Comparison of ENCODE assay signal across 8 cellular contexts in the genomic region with DNA sequence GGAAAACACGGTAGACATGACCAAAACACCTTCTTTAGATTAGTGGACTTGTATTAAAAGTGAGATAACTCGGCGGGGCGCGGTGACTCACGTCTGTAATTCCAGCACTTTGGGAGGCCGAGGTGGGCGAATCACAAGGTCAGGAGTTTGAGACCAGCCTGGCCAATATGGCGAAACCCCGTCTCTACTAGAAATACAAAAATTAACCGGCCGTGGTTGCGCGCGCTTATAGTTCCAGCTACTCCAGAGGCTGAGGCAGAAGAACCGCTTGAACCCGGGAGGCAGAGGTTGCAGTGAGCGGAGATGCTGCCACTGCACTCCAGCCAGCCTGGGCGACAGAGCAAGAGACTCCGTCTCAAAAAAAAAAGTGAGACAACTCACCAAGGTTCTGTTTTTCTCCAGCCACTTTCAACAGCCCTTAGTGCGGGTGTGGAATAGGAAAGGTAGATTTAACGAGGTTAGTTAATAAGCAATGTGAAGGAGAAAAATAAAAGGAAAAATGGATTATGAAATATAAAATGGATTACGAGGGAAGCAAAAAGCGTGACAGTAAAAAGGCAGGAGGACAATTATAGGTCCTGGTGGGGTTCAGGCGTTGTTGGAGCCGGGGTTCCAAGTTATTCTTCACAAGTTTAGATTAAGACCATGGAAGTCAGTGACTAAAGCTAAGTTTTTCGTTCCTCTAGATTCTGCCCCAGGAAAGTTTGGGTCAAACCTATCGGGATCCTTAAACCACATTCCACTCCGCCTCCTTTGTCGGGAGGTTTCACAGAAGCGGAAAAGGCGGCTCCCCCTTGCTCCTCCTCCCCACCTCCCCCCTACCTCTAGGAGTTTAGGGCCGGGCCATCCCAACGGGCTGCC. TPM values are rescaled to one million over a fixed set of nuclear protein-coding genes. Genes with fewer than 3 reads are reported as not detected.
DNase-seq lines count a peak whose midpoint lies in the region; ATAC-seq and TF ChIP-seq lines count a peak whose summit lies in the region.

No MANE protein-coding gene starts in this region.

- peaks cover under 1% of the 10 kb centered on the region for H3K79me1 ChIP-seq in mesendoderm (ENCODE audit: low read length)

- H4K20me1 ChIP-seq in OCI-LY1 (ENCODE audit: insufficient read depth, low read length), result no peaks in the 10 kb centered on the region

- no peaks in the 10 kb centered on the region for H3K9me3 Mint-ChIP-seq in central memory CD8-positive, alpha-beta T cell

- TF ChIP-seq CTCF in OCI-LY1 (IDR thresholded peaks at IDR 0.05; ENCODE audit: low read length), result no peak

- H4K8ac ChIP-seq in mesendoderm (ENCODE audit: low read depth, low read length), result no peak overlapping the region

- peak overlapping the region; percentile 94 for H3K9ac ChIP-seq in OCI-LY1 (ENCODE audit: low read length)
- H3K9ac ChIP-seq in mesendoderm (ENCODE audit: low read length), result peak overlapping the region; percentile 99

- no peak overlapping the region; the same call in 1 of the 2 replicates for H2AFZ ChIP-seq in OCI-LY1 (ENCODE audit: low read length)

- no peaks in the 10 kb centered on the region for H3K9me3 ChIP-seq in OCI-LY1 (ENCODE audit: low read length)

- no peak overlapping the region for H4K5ac ChIP-seq in mesendoderm (ENCODE audit: low read length)

- no peak overlapping the region for H2BK15ac ChIP-seq in mesendoderm (replicated peaks; ENCODE audit: low read depth)

- peaks cover 42% of the 10 kb centered on the region for H3K36me3 Mint-ChIP-seq in central memory CD8-positive, alpha-beta T cell (ENCODE audit: insufficient read depth)

- H2BK120ac ChIP-seq in mesendoderm (ENCODE audit: low read depth, low read length), result no peak overlapping the region

- peaks cover 18% of the 10 kb centered on the region; the same call in 1 of the 2 replicates for H3K36me3 ChIP-seq in OCI-LY1 (ENCODE audit: insufficient read depth, low read length)
- no peaks in the 10 kb centered on the region for H3K36me3 ChIP-seq in mesendoderm (ENCODE audit: control insufficient read depth, insufficient read depth, low read length)

- peak overlapping the region; percentile 97 for H3K4me3 Mint-ChIP-seq in central memory CD8-positive, alpha-beta T cell

- H3F3A ChIP-seq in OCI-LY1 (ENCODE audit: insufficient read depth, low read length), result no peaks in the 10 kb centered on the region

- no peak overlapping the region for H3K4ac ChIP-seq in mesendoderm (ENCODE audit: low read depth, low read length)

- peak overlapping the region; percentile 99 for H3K27ac Mint-ChIP-seq in central memory CD8-positive, alpha-beta T cell (ENCODE audit: low read depth)

- H3K4me3 ChIP-seq in OCI-LY1 (ENCODE audit: low read depth, low read length, poor library complexity, severe bottlenecking), result peak overlapping the region; percentile 85
- peak overlapping the region; percentile 100 for H3K4me3 ChIP-seq in mesendoderm (ENCODE audit: low read length)

- H2AK5ac ChIP-seq in mesendoderm (ENCODE audit: low read length), result no peak overlapping the region

- H3K27me3 ChIP-seq in OCI-LY1 (ENCODE audit: insufficient read depth, low read length) (no peaks in the 10 kb centered on the region), mesendoderm (ENCODE audit: insufficient read depth, low read length, poor library complexity) (no peaks in the 10 kb centered on the region)

- H3K27ac ChIP-seq in OCI-LY1 (ENCODE audit: low read depth, low read length, poor library complexity, severe bottlenecking) (peak overlapping the region; percentile 93), mesendoderm (ENCODE audit: low read depth, low read length) (peak overlapping the region; percentile 58)

- H3K4me1 ChIP-seq in OCI-LY1 (ENCODE audit: insufficient read depth, low read length, severe bottlenecking) (peaks cover 42% of the 10 kb centered on the region), mesendoderm (ENCODE audit: control insufficient read depth, low read depth, low read length) (peaks cover 1% of the 10 kb centered on the region)

- H3K27me3 Mint-ChIP-seq in central memory CD8-positive, alpha-beta T cell, result no peaks in the 10 kb centered on the region

- H3K9me2 ChIP-seq in OCI-LY1 (ENCODE audit: low read depth, low read length), result no peaks in the 10 kb centered on the region

- 100% methylated on average over 3 of the region's 34 CpGs for WGBS in mesendoderm (ENCODE audit: extremely low coverage, insufficient coverage, low lambda C conversion rate)

- peak overlapping the region; percentile 100 for H3K56ac ChIP-seq in mesendoderm (ENCODE audit: low read length)

- no peak overlapping the region for H2BK5ac ChIP-seq in mesendoderm (ENCODE audit: low read length)

- H3K23ac ChIP-seq in mesendoderm (ENCODE audit: low read length), result no peak overlapping the region

- H3K4me2 ChIP-seq in OCI-LY1 (ENCODE audit: low read length), result peak overlapping the region; percentile 88
- H3K4me2 ChIP-seq in mesendoderm (ENCODE audit: low read length), result peak overlapping the region; percentile 64

- no peak for ATAC-seq in central memory CD8-positive, alpha-beta T cell (replicated peaks; ENCODE audit: extremely low read depth, poor library complexity, severe bottlenecking)
- no peak for ATAC-seq in HG02981 (IDR thresholded peaks at IDR 0.05; ENCODE audit: unreplicated experiment)

- H3K18ac ChIP-seq in mesendoderm (ENCODE audit: low read length), result no peak overlapping the region

- H3K4me1 Mint-ChIP-seq in central memory CD8-positive, alpha-beta T cell, result peaks cover 59% of the 10 kb centered on the region

- peak; percentile 32 for DNase-seq in activated T-cell treated with anti-CD3 and anti-CD28 coated beads, Interleukin-2, amount 50 U/mL, for 1 hour
- no peak for DNase-seq in activated T-cell treated with anti-CD3 and anti-CD28 coated beads for 4 hours
- no peak for DNase-seq in central memory CD8-positive, alpha-beta T cell (ENCODE audit: low spot score in 2 of 2)
- DNase-seq in mesendoderm, result no peak
- no peak for DNase-seq in SIG-M5 (lab: John Stamatoyannopoulos, UW)
- DNase-seq in NK-92 treated with Interleukin-12 subunit alpha and Interleukin-12 subunit beta, amount 100 ng/mL, for 24 hours (lab: John Stamatoyannopoulos, UW), result no peak

- H3K79me2 ChIP-seq in OCI-LY1 (ENCODE audit: insufficient read depth, low read length) (peaks cover 8% of the 10 kb centered on the region; the same call in 1 of the 2 replicates), mesendoderm (ENCODE audit: control insufficient read depth, insufficient read depth, low read length) (no peaks in the 10 kb centered on the region)

RNA-seq across cellular contexts. Expression of gene PPP2R3C, which starts 0.5 kb away (rescaled TPM):
- 41.4 TPM for polyA plus RNA-seq in mesendoderm (2013, experiment 1 of 2)
- 40.6 TPM for polyA plus RNA-seq in mesendoderm (2013, experiment 2 of 2)

RNA-seq across cellular contexts. Expression of gene PRORP, which starts 1.1 kb away (rescaled TPM):
- polyA plus RNA-seq in mesendoderm (2013, experiment 1 of 2), result 42.4 TPM
- polyA plus RNA-seq in mesendoderm (2013, experiment 2 of 2), result 42.3 TPM
